In the genomic region with DNA sequence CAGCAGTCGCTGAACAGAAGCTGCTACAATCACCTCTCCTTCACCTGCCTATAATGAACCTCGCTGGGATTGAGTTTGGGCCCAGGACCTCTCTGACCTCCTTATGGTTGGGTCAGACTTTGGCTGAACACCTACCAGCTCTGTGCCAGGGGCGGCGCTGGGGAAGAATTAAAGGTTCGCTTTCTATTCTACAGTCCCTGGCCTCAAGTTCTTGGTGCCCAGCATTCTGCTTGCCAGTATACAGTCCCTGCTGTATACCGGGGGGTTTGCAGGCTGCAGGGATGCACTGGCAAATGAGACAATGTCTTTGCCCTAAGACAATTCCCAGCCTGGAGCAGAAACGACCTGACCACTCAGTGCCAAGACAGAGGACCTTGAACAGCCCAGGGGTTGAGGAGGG, we compare ENCODE assay signal across 1 cellular context.
TF ChIP-seq lines count a peak whose summit lies in the region.

No MANE protein-coding gene starts in this region.

TF ChIP-seq in IMR-90, 13 proteins besides CTCF, POLR2A, EP300 and RAD21 (continued from another document):
- TF ChIP-seq RFX5 (IDR thresholded peaks at IDR 0.05; ENCODE audit: low read depth, low read length): no peak
- TF ChIP-seq NFE2L2 (IDR thresholded peaks at IDR 0.05; ENCODE audit: low read depth, low read length): no peak
- no peak for TF ChIP-seq CEBPB (IDR thresholded peaks at IDR 0.05; ENCODE audit: low read depth, low read length)
- no peak for TF ChIP-seq MAFK (IDR thresholded peaks at IDR 0.05; ENCODE audit: low read depth, low read length)
- TF ChIP-seq, protein P1, sequence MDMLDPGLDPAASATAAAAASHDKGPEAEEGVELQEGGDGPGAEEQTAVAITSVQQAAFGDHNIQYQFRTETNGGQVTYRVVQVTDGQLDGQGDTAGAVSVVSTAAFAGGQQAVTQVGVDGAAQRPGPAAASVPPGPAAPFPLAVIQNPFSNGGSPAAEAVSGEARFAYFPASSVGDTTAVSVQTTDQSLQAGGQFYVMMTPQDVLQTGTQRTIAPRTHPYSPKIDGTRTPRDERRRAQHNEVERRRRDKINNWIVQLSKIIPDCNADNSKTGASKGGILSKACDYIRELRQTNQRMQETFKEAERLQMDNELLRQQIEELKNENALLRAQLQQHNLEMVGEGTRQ (IDR thresholded peaks at IDR 0.05; ENCODE audit: low read depth, low read length): no peak
- TF ChIP-seq BHLHE40 (IDR thresholded peaks at IDR 0.05; ENCODE audit: low read depth, low read length): no peak
- TF ChIP-seq, protein P2, sequence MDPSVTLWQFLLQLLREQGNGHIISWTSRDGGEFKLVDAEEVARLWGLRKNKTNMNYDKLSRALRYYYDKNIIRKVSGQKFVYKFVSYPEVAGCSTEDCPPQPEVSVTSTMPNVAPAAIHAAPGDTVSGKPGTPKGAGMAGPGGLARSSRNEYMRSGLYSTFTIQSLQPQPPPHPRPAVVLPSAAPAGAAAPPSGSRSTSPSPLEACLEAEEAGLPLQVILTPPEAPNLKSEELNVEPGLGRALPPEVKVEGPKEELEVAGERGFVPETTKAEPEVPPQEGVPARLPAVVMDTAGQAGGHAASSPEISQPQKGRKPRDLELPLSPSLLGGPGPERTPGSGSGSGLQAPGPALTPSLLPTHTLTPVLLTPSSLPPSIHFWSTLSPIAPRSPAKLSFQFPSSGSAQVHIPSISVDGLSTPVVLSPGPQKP (IDR thresholded peaks at IDR 0.05; ENCODE audit: borderline replicate concordance, low read depth, low read length): no peak
- no peak for TF ChIP-seq CHD1 (IDR thresholded peaks at IDR 0.05; ENCODE audit: low read depth, low read length)
- no peak for TF ChIP-seq MAZ (IDR thresholded peaks at IDR 0.05; ENCODE audit: borderline replicate concordance, low read depth, low read length)
- no peak for TF ChIP-seq FOS (IDR thresholded peaks at IDR 0.05; ENCODE audit: low read depth, low read length)
- no peak for TF ChIP-seq RCOR1 (IDR thresholded peaks at IDR 0.05; ENCODE audit: insufficient replicate concordance, low read length)
- no peak for TF ChIP-seq MXI1 (IDR thresholded peaks at IDR 0.05; ENCODE audit: borderline replicate concordance, low read depth, low read length)
